ENCODE assay signal across 8 cellular contexts in the genomic region with DNA sequence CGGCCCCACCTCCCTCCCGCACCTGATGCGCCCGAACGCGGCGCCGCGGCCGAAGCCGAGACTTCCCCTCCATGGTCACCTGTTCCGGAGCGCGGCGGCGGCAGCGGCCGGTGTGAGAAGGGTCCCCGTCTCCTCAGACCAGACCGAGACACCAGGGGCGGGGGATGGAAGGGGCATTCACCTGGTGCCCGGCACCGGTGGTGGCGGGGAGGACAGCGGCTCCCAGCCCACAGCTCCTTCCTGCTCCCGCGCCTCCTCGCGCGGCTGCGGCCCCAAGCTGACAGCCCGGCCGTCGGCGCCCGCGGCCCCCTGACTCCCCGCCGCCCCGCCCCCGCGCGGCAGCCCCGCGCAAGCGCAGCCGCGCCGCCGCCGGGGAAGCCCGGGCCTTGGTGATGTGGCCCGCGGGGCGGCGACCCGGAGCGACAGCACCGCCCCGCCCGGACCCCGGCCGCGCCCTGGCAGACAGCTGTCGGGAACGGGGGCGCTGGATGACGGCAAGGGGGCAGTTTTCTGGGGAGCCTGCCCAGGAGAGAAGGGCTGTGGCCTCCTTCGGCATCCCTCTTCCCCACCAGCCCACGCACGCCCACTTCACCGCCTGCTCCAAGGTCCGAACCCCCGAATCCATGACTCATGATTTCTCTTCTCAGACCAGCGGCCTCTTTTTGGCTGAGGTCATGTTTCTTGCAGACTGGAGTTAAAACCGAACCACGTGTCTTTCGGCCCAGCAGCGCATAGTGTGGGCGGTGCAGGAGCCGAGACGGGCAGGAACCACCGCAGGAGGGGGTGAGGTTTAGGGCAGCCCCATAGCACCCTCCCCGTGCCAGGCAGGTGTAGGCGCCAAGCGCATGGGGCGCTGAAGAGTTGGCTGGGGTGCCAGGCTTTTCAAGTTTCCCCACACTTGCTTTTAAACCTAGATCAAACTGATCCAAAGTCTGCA. TPM values are rescaled to one million over a fixed set of nuclear protein-coding genes. Genes with fewer than 3 reads are reported as not detected.
DNase-seq lines count a peak whose midpoint lies in the region; ATAC-seq, FAIRE-seq and TF ChIP-seq lines count a peak whose summit lies in the region.

A gene with protein sequence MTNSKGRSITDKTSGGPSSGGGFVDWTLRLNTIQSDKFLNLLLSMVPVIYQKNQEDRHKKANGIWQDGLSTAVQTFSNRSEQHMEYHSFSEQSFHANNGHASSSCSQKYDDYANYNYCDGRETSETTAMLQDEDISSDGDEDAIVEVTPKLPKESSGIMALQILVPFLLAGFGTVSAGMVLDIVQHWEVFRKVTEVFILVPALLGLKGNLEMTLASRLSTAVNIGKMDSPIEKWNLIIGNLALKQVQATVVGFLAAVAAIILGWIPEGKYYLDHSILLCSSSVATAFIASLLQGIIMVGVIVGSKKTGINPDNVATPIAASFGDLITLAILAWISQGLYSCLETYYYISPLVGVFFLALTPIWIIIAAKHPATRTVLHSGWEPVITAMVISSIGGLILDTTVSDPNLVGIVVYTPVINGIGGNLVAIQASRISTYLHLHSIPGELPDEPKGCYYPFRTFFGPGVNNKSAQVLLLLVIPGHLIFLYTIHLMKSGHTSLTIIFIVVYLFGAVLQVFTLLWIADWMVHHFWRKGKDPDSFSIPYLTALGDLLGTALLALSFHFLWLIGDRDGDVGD (minus strand): TSS at position 282 of the 937 bp plus-strand sequence. CDS start 29,763 bp downstream, outside the sequence.

- no peaks in the 10 kb centered on the region for H4K20me1 ChIP-seq in H1 (replicated peaks in 1 of 2; ENCODE audit: control insufficient read depth in 1 of 2, insufficient read depth in 2 of 2, low read length in 2 of 2)

- H2BK5ac ChIP-seq in H1 (ENCODE audit: low read depth, low read length) (peak within 1 kb of the TSS; percentile 79; the same call in 1 of the 2 replicates), mesenchymal stem cell (ENCODE audit: low read depth, low read length, poor library complexity, severe bottlenecking) (peak within 1 kb of the TSS; percentile 83)

- H3K36me3 ChIP-seq in H1 (ENCODE audit: control insufficient read depth in 2 of 4, insufficient read depth in 4 of 4, low read length in 3 of 4) (no peaks in the 10 kb centered on the region), mesenchymal stem cell (ENCODE audit: control insufficient read depth in 1 of 2, insufficient read depth in 2 of 2, low read depth in 1 of 2, low read length in 2 of 2) (no peaks in the 10 kb centered on the region)

- H2BK12ac ChIP-seq in H1 (ENCODE audit: low read depth, low read length) = no peak within 1 kb of the TSS; the same call in 1 of the 2 replicates
- peak within 1 kb of the TSS; percentile 4 to 28 for H2BK12ac ChIP-seq in mesenchymal stem cell (ENCODE audit: low read length in 2 of 2)

- H3K4me3 ChIP-seq in H1 (ENCODE audit: extremely low read depth in 1 of 4, insufficient read depth in 2 of 4, low read depth in 3 of 4, low read length in 4 of 4) (peak within 1 kb of the TSS; percentile 73 to 76 (median 74)), mesenchymal stem cell (ENCODE audit: insufficient read depth in 1 of 2, low read depth in 1 of 2, low read length in 2 of 2) (peak within 1 kb of the TSS; percentile 79 to 83)

- H3K18ac ChIP-seq in H1 (ENCODE audit: extremely low read depth, low read length) = no peak within 1 kb of the TSS; the same call in 1 of the 2 replicates
- H3K18ac ChIP-seq in mesenchymal stem cell (ENCODE audit: low read depth in 1 of 2, low read length in 2 of 2) = peak within 1 kb of the TSS; percentile 97 to 98

- H4K5ac ChIP-seq in H1 (ENCODE audit: insufficient read length, low read depth, low read length) = peak within 1 kb of the TSS; percentile 4

- TF ChIP-seq EP300 in H1 (IDR thresholded peaks at IDR 0.05; ENCODE audit: borderline replicate concordance in 1 of 2, low read depth in 2 of 2, low read length in 2 of 2) = no peak

- peaks cover 30 to 55% (median 45%) of the 10 kb centered on the region in 3 donors for H3K27me3 Mint-ChIP-seq in CD14-positive monocyte (ENCODE audit: low read depth in 3 of 3)

- peak; percentile 70 for ATAC-seq in GM19043 (IDR thresholded peaks at IDR 0.05; ENCODE audit: low read depth, unreplicated experiment)
- peak; percentile 85 for ATAC-seq in HG03354 (IDR thresholded peaks at IDR 0.05; ENCODE audit: poor library complexity, severe bottlenecking, unreplicated experiment)

- H3K4me1 Mint-ChIP-seq in CD14-positive monocyte = peaks cover 24% of the 10 kb centered on the region

- H3K56ac ChIP-seq in H1 (replicated peaks; ENCODE audit: insufficient read length, low read depth, low read length) = peak within 1 kb of the TSS; percentile 36

- H2BK15ac ChIP-seq in H1 (ENCODE audit: low read length) (no peak within 1 kb of the TSS; the same call in 1 of the 2 replicates), mesenchymal stem cell (ENCODE audit: low read depth, poor library complexity, severe bottlenecking) (peak within 1 kb of the TSS; percentile 94)

- DNase-seq in CD14-positive monocyte (ENCODE audit: low spot score) (peak; percentile 87), NCI-H510A treated with DMSO at 0.1 percent for 48 hours (lab: John Stamatoyannopoulos, UW) (peak; percentile 73), H1 (ENCODE audit: low read depth in 1 of 2, low spot score in 2 of 2) (peak; percentile 43 to 87), mesenchymal stem cell (peak; percentile 96)
- peak; percentile 88 for DNase-seq in activated CD8-positive, alpha-beta memory T cell treated with anti-CD3 and anti-CD28 coated beads for 24 hours
- peak; percentile 76 for DNase-seq in stimulated activated CD8-positive, alpha-beta memory T cell treated with anti-CD3 and anti-CD28 coated beads, Interleukin-12 subunit alpha, Interleukin-12 subunit beta, amount 100 ng/mL, for 4 hours (ENCODE audit: low read depth)

- no peaks in the 10 kb centered on the region for H3K9me3 Mint-ChIP-seq in CD14-positive monocyte

- H2BK120ac ChIP-seq in H1 (replicated peaks; ENCODE audit: low read depth, low read length) = no peak within 1 kb of the TSS
- H2BK120ac ChIP-seq in mesenchymal stem cell (ENCODE audit: low read depth, low read length) = peak within 1 kb of the TSS; percentile 92

- no peak for FAIRE-seq in H1 (lab: Jason Lieb, UNC)

- H3K79me1 ChIP-seq in H1 (ENCODE audit: low read depth, low read length) (no peaks in the 10 kb centered on the region), mesenchymal stem cell (replicated peaks; ENCODE audit: low read length, poor library complexity, severe bottlenecking) (peaks cover 4% of the 10 kb centered on the region)

- peak within 1 kb of the TSS; percentile 66; the same call in 1 of the 2 replicates for H4K8ac ChIP-seq in H1 (ENCODE audit: extremely low read depth, insufficient read depth, low read length)
- peak within 1 kb of the TSS; percentile 94 for H4K8ac ChIP-seq in mesenchymal stem cell (ENCODE audit: low read length)

- TF ChIP-seq POLR2A in H1 (IDR thresholded peaks at IDR 0.05; ENCODE audit: control extremely low read depth in 1 of 2, low read depth in 2 of 2, low read length in 2 of 2) = peak in 1 of 2 experiments; percentile 23; a peak in 1 of 3 replicates

- H3K4me3 Mint-ChIP-seq in CD14-positive monocyte = peak within 1 kb of the TSS; percentile 90 to 94

- TF ChIP-seq CTCF in CD14-positive monocyte (IDR thresholded peaks at IDR 0.05) = no peak
- TF ChIP-seq CTCF in H1 (IDR thresholded peaks at IDR 0.05; ENCODE audit: control extremely low read depth in 1 of 3, insufficient read depth in 1 of 3, low read depth in 1 of 3, low read length in 3 of 3) = peak in 2 of 3 experiments; percentile 17 to 47; a peak in 3 of 4 replicates

- H3K9ac ChIP-seq in H1 (replicated peaks in 1 of 4; ENCODE audit: extremely low read depth in 1 of 4, low read depth in 3 of 4, low read length in 3 of 4) = peak within 1 kb of the TSS; percentile 19 to 58 (median 38); a peak in 6 of 7 replicates
- H3K9ac ChIP-seq in mesenchymal stem cell (ENCODE audit: low read length) = peak within 1 kb of the TSS; percentile 93

- WGBS in H1 (ENCODE audit: extremely low coverage in 1 of 2, insufficient coverage in 1 of 2, insufficient read length in 1 of 2, insufficient replicate concordance in 2 of 2, low coverage in 1 of 2, low lambda C conversion rate in 2 of 2, missing lambda C conversion rate in 1 of 2), 2 experiments = 2% methylated on average over 62 of the region's 87 CpGs; no CpG with 5 or more reads in 1 of the 2 experiments
- WGBS in mesenchymal stem cell = 2% methylated on average over 73 of the region's 87 CpGs

- H3K9me3 ChIP-seq in H1 (ENCODE audit: insufficient read depth in 2 of 2, low read depth in 1 of 2, low read length in 1 of 2) = no peaks in the 10 kb centered on the region
- no peaks in the 10 kb centered on the region for H3K9me3 ChIP-seq in mesenchymal stem cell (ENCODE audit: control insufficient read depth, low read length)

- H3K27ac ChIP-seq in H1 (ENCODE audit: low read depth, low read length) (no peak within 1 kb of the TSS), mesenchymal stem cell (ENCODE audit: low read length, poor library complexity, severe bottlenecking) (peak within 1 kb of the TSS; percentile 84)

- H3K23ac ChIP-seq in H1 (ENCODE audit: insufficient read length) (no peak within 1 kb of the TSS), mesenchymal stem cell (ENCODE audit: low read length in 2 of 2) (peak within 1 kb of the TSS in 1 of 2 experiments; percentile 32)

- H3K14ac ChIP-seq in H1 (ENCODE audit: insufficient read length) (no peak within 1 kb of the TSS), mesenchymal stem cell (ENCODE audit: low read length in 2 of 2) (peak within 1 kb of the TSS in 1 of 2 experiments; percentile 89)

- H4K91ac ChIP-seq in H1 (replicated peaks; ENCODE audit: insufficient read length, low read length) (no peak within 1 kb of the TSS), mesenchymal stem cell (ENCODE audit: low read length) (peak within 1 kb of the TSS; percentile 97)

- H3K4ac ChIP-seq in H1 (replicated peaks; ENCODE audit: insufficient read length, low read depth, low read length) = peak within 1 kb of the TSS; percentile 32
- peak within 1 kb of the TSS; percentile 77 to 89 for H3K4ac ChIP-seq in mesenchymal stem cell (ENCODE audit: low read depth in 1 of 2, low read length in 2 of 2)

- H3K27ac Mint-ChIP-seq in CD14-positive monocyte = peak within 1 kb of the TSS in 6 of 7 donors; percentile 78 to 91 (median 84)

- no peak for TF ChIP-seq RAD21 in H1 (IDR thresholded peaks at IDR 0.05 in 1 of 2, conservative IDR thresholded peaks at IDR 0.05 in 1 of 2; ENCODE audit: low read depth in 2 of 2, low read length in 2 of 2)

- H3K79me2 ChIP-seq in H1 (ENCODE audit: control insufficient read depth in 1 of 2, insufficient read depth in 2 of 2, low read length in 2 of 2) = no peaks in the 10 kb centered on the region

- H2AK5ac ChIP-seq in H1 (ENCODE audit: low read depth, low read length) (no peak within 1 kb of the TSS), mesenchymal stem cell (ENCODE audit: low read length, severe bottlenecking) (no peak within 1 kb of the TSS)

- H3K23me2 ChIP-seq in H1 (ENCODE audit: low read depth, low read length) = peaks cover 7% of the 10 kb centered on the region; the same call in 1 of the 2 replicates

- H3K4me1 ChIP-seq in H1 (replicated peaks in 1 of 4; ENCODE audit: control insufficient read depth in 3 of 4, insufficient read depth in 4 of 4, low read length in 3 of 4) (0 out of 7 replicates have a peak, but pooled peaks cover 0 to 2% (median 0%) of the 10 kb centered on the region in 4 experiments), mesenchymal stem cell (ENCODE audit: control insufficient read depth, insufficient read depth, low read depth, low read length) (peaks cover 6% of the 10 kb centered on the region)

- POLR2A ChIA-PET in H1 (lab: Charles Lee; ENCODE audit: partially characterized antibody) = interaction anchor here (1.0 kb wide), 1 partner anchor 26 kb away, joined by 4 read pairs; no protein-coding TSS in a partner anchor

- intact Hi-C loops in CD14-positive monocyte (cut with micrococcal nuclease) = loop anchor here in 1 of 2 donors (5.0 to 10.0 kb wide), 2 partner anchors 313 to 501 kb away; partner anchors contain the start of gene CHST11

- peaks cover 2 to 6% of the 10 kb centered on the region in 2 donors for H3K36me3 Mint-ChIP-seq in CD14-positive monocyte

- H3K4me2 ChIP-seq in H1 (ENCODE audit: insufficient read depth in 1 of 2, low read depth in 2 of 2, low read length in 2 of 2) (peak within 1 kb of the TSS; percentile 70 to 84), mesenchymal stem cell (ENCODE audit: low read length, poor library complexity, severe bottlenecking) (peak within 1 kb of the TSS; percentile 75)

- peaks cover 0 to 16% (median 10%) of the 10 kb centered on the region in 4 experiments; a peak in 6 of 7 replicates for H3K27me3 ChIP-seq in H1 (replicated peaks in 1 of 4; ENCODE audit: control insufficient read depth in 3 of 4, extremely low read depth in 1 of 4, insufficient read depth in 3 of 4, low read length in 3 of 4)
- H3K27me3 ChIP-seq in mesenchymal stem cell (ENCODE audit: control insufficient read depth in 1 of 2, insufficient read depth in 1 of 2, low read length in 2 of 2) = no peaks in the 10 kb centered on the region

- H2AFZ ChIP-seq in H1 (ENCODE audit: low read length) (peak within 1 kb of the TSS; percentile 96), mesenchymal stem cell (ENCODE audit: low read depth, low read length) (peak within 1 kb of the TSS; percentile 91)

- H2BK20ac ChIP-seq in H1 (ENCODE audit: low read length) = no peak within 1 kb of the TSS

- CTCF ChIA-PET in H1 (lab: Charles Lee; ENCODE audit: partially characterized antibody) = interaction anchor here (0.5 to 1.8 kb wide), 14 partner anchors 11 to 444 kb away, joined by 3 to 6 read pairs (median 3); no protein-coding TSS in a partner anchor

RNA-seq across cellular contexts. Expression of the gene that starts here (rescaled TPM):
- polyA plus RNA-seq in CD14-positive monocyte (under 1 TPM in 1 of 2 donors, not detected in 1; 0.27 TPM), H1 (2011; rRNA removed) (0.66 and 0.79 TPM in 2 replicates)
- total RNA-seq in H1 (2021; fragmentation: NEBNext Ultra II Directional; extraction: Animal tissue kit (Norgen Biotek cat#: 25700)) = 3.0 and 4.7 TPM in 2 replicates
- polyA plus RNA-seq in H1 (2011; cell fraction: cytosol; rRNA removed) = 0.62 TPM
- 0.09 TPM for polyA plus RNA-seq in H1 (2011; cell fraction: nucleus; rRNA removed)
- 0.76 to 1.1 TPM (median 0.83 TPM) in 4 replicates for polyA plus RNA-seq in H1 (2012, experiment 1 of 2)
- polyA plus RNA-seq in H1 (2012, experiment 2 of 2) = 0.24 TPM
- 2.3 TPM for polyA plus RNA-seq in H1 (2013, experiment 1 of 2)
- polyA plus RNA-seq in H1 (2013, experiment 2 of 2) = 2.6 TPM
- polyA minus RNA-seq in H1 (2011; rRNA and poly(A)+ RNA removed) = 0.85 and 2.0 TPM in 2 replicates
- 1.2 TPM for polyA minus RNA-seq in H1 (2011; cell fraction: cytosol; rRNA and poly(A)+ RNA removed)
- polyA minus RNA-seq in H1 (2011; cell fraction: nucleus; rRNA and poly(A)+ RNA removed) = 2.1 TPM
- 11.9 TPM for polyA plus RNA-seq in mesenchymal stem cell (2013, experiment 1 of 2)
- polyA plus RNA-seq in mesenchymal stem cell (2013, experiment 2 of 2) = 12.1 TPM

Comparison
In these comparisons a context has a peak if more than half of its experiments do, and no peak if none do; other contexts are left out.
1. Peak in DNase-seq in CD14-positive monocyte; RNA of the gene not detected or under 1 TPM.